ENCODE assay signal across 14 cellular contexts in genomic region chr6:125717120-125717731, GRCh38. TPM values are rescaled to one million over a fixed set of nuclear protein-coding genes. Genes with fewer than 3 reads are reported as not detected.
DNase-seq lines count a peak whose midpoint lies in the region; ATAC-seq lines count a peak whose summit lies in the region.
"Had no signal": no experiment of that assay in that cellular context is flagged by ENCODE, and none has a peak within 500 bp of the region (broad histone marks: within the 10 kb centered on the region; RNA-seq: fewer than 3 reads in every experiment).

No MANE protein-coding gene starts in this region.

- no peaks in the 10 kb centered on the region for H3K36me3 ChIP-seq in mesenchymal stem cell (ENCODE audit: control insufficient read depth in 1 of 2, insufficient read depth in 2 of 2, low read depth in 1 of 2, low read length in 2 of 2)
- H3K36me3 ChIP-seq: esophagus squamous epithelium had no signal

- no peak overlapping the region for H4K91ac ChIP-seq in mesenchymal stem cell (ENCODE audit: low read length)

- H2BK120ac ChIP-seq in mesenchymal stem cell (ENCODE audit: low read depth, low read length) = no peak overlapping the region

- H2BK5ac ChIP-seq in mesenchymal stem cell (ENCODE audit: low read depth, low read length, poor library complexity, severe bottlenecking) = no peak overlapping the region

- H3K9ac ChIP-seq in mesenchymal stem cell (ENCODE audit: low read length) = no peak overlapping the region

- POLR2A ChIA-PET in activated CD4-positive, alpha-beta T cell treated with anti-CD3 and anti-CD28 coated beads for 36 hours (lab: Charles Lee) = no interaction called here

- H3K18ac ChIP-seq in mesenchymal stem cell (ENCODE audit: low read depth in 1 of 2, low read length in 2 of 2) = no peak overlapping the region

- H3K4me1 ChIP-seq in mesenchymal stem cell (ENCODE audit: control insufficient read depth, insufficient read depth, low read depth, low read length) = peaks cover 7% of the 10 kb centered on the region
- H3K4me1 ChIP-seq: esophagus squamous epithelium had no signal

- H4K8ac ChIP-seq in mesenchymal stem cell (ENCODE audit: low read length) = no peak overlapping the region

- WGBS in mesenchymal stem cell = 50% methylated on average over 1 of the region's 2 CpGs

- H2BK15ac ChIP-seq in mesenchymal stem cell (ENCODE audit: low read depth, poor library complexity, severe bottlenecking) = no peak overlapping the region

- H3K4ac ChIP-seq in mesenchymal stem cell (ENCODE audit: low read depth in 1 of 2, low read length in 2 of 2) = no peak overlapping the region

- no peak overlapping the region for H3K23ac ChIP-seq in mesenchymal stem cell (ENCODE audit: low read length in 2 of 2)

- H3K9me3 Mint-ChIP-seq in activated CD4-positive, alpha-beta T cell treated with anti-CD3 and anti-CD28 coated beads for 36 hours (ENCODE audit: low read depth) = no peaks in the 10 kb centered on the region

- H3K9me3 ChIP-seq in mesenchymal stem cell (ENCODE audit: control insufficient read depth, low read length) = peaks cover 2% of the 10 kb centered on the region
- H3K9me3 ChIP-seq in T-helper 17 cell (ENCODE audit: control insufficient read depth, low read length, poor library complexity, severe bottlenecking) = no peaks in the 10 kb centered on the region
- H3K9me3 ChIP-seq: esophagus squamous epithelium had no signal

- no peak for DNase-seq in mesenchymal stem cell
- DNase-seq in NCI-H187 treated with DMSO at 0.1 percent for 48 hours (lab: John Stamatoyannopoulos, UW) = no peak
- no peak for DNase-seq in activated CD4-positive, alpha-beta T cell treated with anti-CD3 and anti-CD28 coated beads for 36 hours
- no peak for DNase-seq in T-helper 17 cell
- DNase-seq in dedifferentiated amniotic fluid mesenchymal stem cell (ENCODE audit: extremely low spot score) = no peak
- DNase-seq: activated CD4-positive, alpha-beta T cell treated with anti-CD3 and anti-CD28 coated beads for 48 hours; amniotic stem cell; esophagus squamous epithelium; posterior cingulate gyrus had no signal

- no peak overlapping the region for H3K4me3 Mint-ChIP-seq in activated CD4-positive, alpha-beta T cell treated with anti-CD3 and anti-CD28 coated beads for 36 hours
- H3K4me3 Mint-ChIP-seq in T-helper 17 cell = no peak overlapping the region

- no peak overlapping the region for H2AFZ ChIP-seq in mesenchymal stem cell (ENCODE audit: low read depth, low read length)

- no peak overlapping the region for H2BK12ac ChIP-seq in mesenchymal stem cell (ENCODE audit: low read length in 2 of 2)

- H3K14ac ChIP-seq in mesenchymal stem cell (ENCODE audit: low read length in 2 of 2) = no peak overlapping the region

- H3K4me1 Mint-ChIP-seq in activated CD4-positive, alpha-beta T cell treated with anti-CD3 and anti-CD28 coated beads for 36 hours = peaks cover 7% of the 10 kb centered on the region
- H3K4me1 Mint-ChIP-seq in T-helper 17 cell = peaks cover 3% of the 10 kb centered on the region

- H2AK5ac ChIP-seq in mesenchymal stem cell (ENCODE audit: low read length, severe bottlenecking) = peak overlapping the region; percentile 80

- H3K4me2 ChIP-seq in mesenchymal stem cell (ENCODE audit: low read length, poor library complexity, severe bottlenecking) = peak overlapping the region; percentile 33

- ATAC-seq in GM18867 (IDR thresholded peaks at IDR 0.05; ENCODE audit: unreplicated experiment) = peak; percentile 79
- ATAC-seq in GM21723 (IDR thresholded peaks at IDR 0.05; ENCODE audit: unreplicated experiment) = peak; percentile 92
- ATAC-seq in HG03280 (IDR thresholded peaks at IDR 0.05; ENCODE audit: unreplicated experiment) = peak; percentile 77
- ATAC-seq in activated CD4-positive, alpha-beta T cell treated with anti-CD3 and anti-CD28 coated beads for 36 hours = no peak
- no peak for ATAC-seq in T-helper 17 cell

- H3K27ac Mint-ChIP-seq in activated CD4-positive, alpha-beta T cell treated with anti-CD3 and anti-CD28 coated beads for 36 hours = no peak overlapping the region
- H3K27ac Mint-ChIP-seq in T-helper 17 cell = no peak overlapping the region

- peaks cover 7% of the 10 kb centered on the region for H3K27me3 Mint-ChIP-seq in activated CD4-positive, alpha-beta T cell treated with anti-CD3 and anti-CD28 coated beads for 36 hours
- peaks cover 12% of the 10 kb centered on the region for H3K27me3 Mint-ChIP-seq in T-helper 17 cell

- no peaks in the 10 kb centered on the region for H3K27me3 ChIP-seq in mesenchymal stem cell (ENCODE audit: control insufficient read depth in 1 of 2, insufficient read depth in 1 of 2, low read length in 2 of 2)
- H3K27me3 ChIP-seq: esophagus squamous epithelium had no signal

- no peaks in the 10 kb centered on the region for H3K36me3 Mint-ChIP-seq in activated CD4-positive, alpha-beta T cell treated with anti-CD3 and anti-CD28 coated beads for 36 hours (ENCODE audit: low read depth)
- no peaks in the 10 kb centered on the region for H3K36me3 Mint-ChIP-seq in T-helper 17 cell (ENCODE audit: low read depth)

- no peak overlapping the region for H3K4me3 ChIP-seq in mesenchymal stem cell (ENCODE audit: insufficient read depth in 1 of 2, low read depth in 1 of 2, low read length in 2 of 2)
- H3K4me3 ChIP-seq: esophagus squamous epithelium had no signal

- CTCF ChIA-PET in activated CD4-positive, alpha-beta T cell treated with anti-CD3 and anti-CD28 coated beads for 36 hours (lab: Charles Lee) = no interaction called here

- intact Hi-C loops in activated CD4-positive, alpha-beta T cell treated with anti-CD3 and anti-CD28 coated beads for 36 hours (cut with DNase I, micrococcal nuclease) = no loop called here

- no peaks in the 10 kb centered on the region for H3K79me1 ChIP-seq in mesenchymal stem cell (replicated peaks; ENCODE audit: low read length, poor library complexity, severe bottlenecking)

- H3K27ac ChIP-seq in mesenchymal stem cell (ENCODE audit: low read length, poor library complexity, severe bottlenecking) = no peak overlapping the region
- H3K27ac ChIP-seq: esophagus squamous epithelium, HL-60, RWPE1 had no signal

RNA-seq across cellular contexts. Expression of gene HEY2, which starts 32.2 kb away (rescaled TPM):
- polyA plus RNA-seq in mesenchymal stem cell (2013, experiment 1 of 2) = 0.29 TPM
- 0.25 TPM for polyA plus RNA-seq in mesenchymal stem cell (2013, experiment 2 of 2)
- total RNA-seq in activated CD4-positive, alpha-beta T cell treated with anti-CD3 and anti-CD28 coated beads for 36 hours = not detected
- under 1 TPM in 1 of 2 donors, not detected in 1; 0.23 TPM for total RNA-seq in T-helper 17 cell

Comparison
In these comparisons a context has a peak if more than half of its experiments do, and no peak if none do; other contexts are left out.
1. ATAC-seq: peak in GM18867 (single experiment), GM21723 (single experiment) and HG03280 (single experiment); none in activated CD4-positive, alpha-beta T cell treated with anti-CD3 and anti-CD28 coated beads for 36 hours (single experiment) and T-helper 17 cell (single experiment).